In the genomic region with DNA sequence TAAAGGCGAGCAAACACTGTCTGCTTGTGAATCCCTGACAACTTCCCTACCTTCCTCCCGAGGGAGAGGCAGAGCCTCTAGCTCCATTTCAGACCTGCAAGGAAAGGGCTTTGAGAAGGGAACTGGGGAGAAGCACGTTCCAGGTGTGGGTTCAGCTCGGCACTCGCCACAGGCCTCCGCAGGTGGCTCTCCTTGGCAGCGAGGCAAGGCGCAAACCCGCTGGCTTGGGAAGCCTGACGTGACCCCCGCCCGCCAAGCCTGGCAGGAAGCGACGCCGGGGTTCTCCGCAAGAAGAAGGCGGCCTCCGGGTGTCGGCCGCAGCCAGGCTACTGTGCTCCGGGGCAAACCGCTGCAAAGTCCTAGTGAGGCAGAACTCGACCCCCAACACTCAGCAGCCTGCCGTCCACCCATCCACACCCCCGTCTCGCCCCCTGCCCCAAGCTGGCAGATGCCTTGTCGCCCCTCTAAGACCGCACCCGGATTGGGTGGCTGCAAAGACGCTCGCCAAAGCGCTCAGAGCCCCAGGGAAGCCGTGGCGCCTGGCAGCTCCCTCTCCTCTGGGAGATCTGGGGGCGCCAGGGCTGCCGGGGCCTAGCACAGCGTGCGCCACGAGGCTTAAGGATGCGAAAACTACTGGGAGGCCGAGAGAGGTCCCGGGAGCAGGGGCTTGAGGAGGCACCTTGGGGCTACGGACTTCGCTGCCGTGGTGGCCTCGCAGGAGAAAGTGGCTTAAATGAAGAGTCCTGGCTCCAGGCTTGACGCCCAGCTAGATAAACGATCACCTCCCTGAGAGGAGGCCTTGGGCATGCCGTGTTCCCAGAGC, we compare ENCODE assay signal across 14 cellular contexts. TPM values are rescaled to one million over a fixed set of nuclear protein-coding genes. Genes with fewer than 3 reads are reported as not detected.
A peak's percentile ranks its signal among the peaks of the same experiment; 100 is the strongest.
DNase-seq lines count a peak whose midpoint lies in the region; ATAC-seq lines count a peak whose summit lies in the region.
"Had no signal": no experiment of that assay in that cellular context is flagged by ENCODE, and none has a peak within 500 bp of the region (broad histone marks: within the 10 kb centered on the region; RNA-seq: fewer than 3 reads in every experiment).

No MANE protein-coding gene starts in this region.

- H3K27me3 ChIP-seq in iPS-15b (ENCODE audit: control insufficient read depth, insufficient read depth, low read length), result peaks cover 89% of the 10 kb centered on the region
- H3K27me3 ChIP-seq: ovary had no signal

- intact Hi-C loops in activated CD4-positive, alpha-beta memory T cell treated with anti-CD3 and anti-CD28 coated beads for 36 hours (cut with micrococcal nuclease), result no loop called here

- peak; percentile 41 for DNase-seq in activated CD4-positive, alpha-beta memory T cell treated with anti-CD3 and anti-CD28 coated beads for 36 hours
- no peak for DNase-seq in activated CD4-positive, alpha-beta memory T cell treated with anti-CD3 and anti-CD28 coated beads, Interleukin-2, amount 10 ng/mL, durations not matched to agents 7 days and 5 days
- no peak for DNase-seq in T-helper 17 cell
- no peak for DNase-seq in stimulated activated effector memory CD8-positive, alpha-beta T cell treated with anti-CD3 and anti-CD28 coated beads, Interleukin-12 subunit alpha, Interleukin-12 subunit beta, amount 100 ng/mL, for 72 hours (ENCODE audit: low spot score in 2 of 2)
- DNase-seq in anterior cingulate cortex (lab: John Stamatoyannopoulos, UW), result no peak
- DNase-seq in kidney tubule cell (ENCODE audit: low spot score), result no peak
- DNase-seq: esophagus squamous epithelium, HCEC 1CT, left cardiac atrium, NCI-H524 treated with DMSO at 0.1 percent for 48 hours, ovary had no signal

- no peak for ATAC-seq in T-helper 17 cell
- ATAC-seq in stimulated activated effector memory CD8-positive, alpha-beta T cell treated with anti-CD3 and anti-CD28 coated beads, Interleukin-12 subunit alpha, Interleukin-12 subunit beta, amount 100 ng/mL, for 72 hours, result no peak
- no peak for ATAC-seq in GM21723 (IDR thresholded peaks at IDR 0.05; ENCODE audit: unreplicated experiment)
- ATAC-seq: left cardiac atrium had no signal

- H3K9ac ChIP-seq in iPS-15b (ENCODE audit: low read depth, low read length), result no peak overlapping the region

- H3K9me3 Mint-ChIP-seq in activated CD4-positive, alpha-beta memory T cell treated with anti-CD3 and anti-CD28 coated beads for 36 hours, result peaks cover 10% of the 10 kb centered on the region
- peaks cover 6% of the 10 kb centered on the region for H3K9me3 Mint-ChIP-seq in activated CD4-positive, alpha-beta memory T cell treated with anti-CD3 and anti-CD28 coated beads, Interleukin-2, amount 10 ng/mL, durations not matched to agents 7 days and 5 days
- no peaks in the 10 kb centered on the region for H3K9me3 Mint-ChIP-seq in stimulated activated effector memory CD8-positive, alpha-beta T cell treated with anti-CD3 and anti-CD28 coated beads, Interleukin-12 subunit alpha, Interleukin-12 subunit beta, amount 100 ng/mL, for 72 hours

- CTCF ChIA-PET in activated CD4-positive, alpha-beta memory T cell treated with anti-CD3 and anti-CD28 coated beads for 36 hours (lab: Charles Lee), result interaction anchor here (0.9 to 1.0 kb wide), 3 partner anchors 14 to 26 kb away, joined by 3 to 4 read pairs (median 3); no protein-coding TSS in a partner anchor
- CTCF ChIA-PET in activated CD4-positive, alpha-beta memory T cell treated with anti-CD3 and anti-CD28 coated beads, Interleukin-2, amount 10 ng/mL, durations not matched to agents 7 days and 5 days (lab: Charles Lee), result interaction anchor here (0.6 kb wide), 1 partner anchor 12 kb away, joined by 3 read pairs; no protein-coding TSS in a partner anchor

- H3K36me3 ChIP-seq in iPS-15b (ENCODE audit: control insufficient read depth, insufficient read depth, low read length), result no peaks in the 10 kb centered on the region
- H3K36me3 ChIP-seq: ovary, upper lobe of left lung had no signal

- POLR2A ChIA-PET in activated CD4-positive, alpha-beta memory T cell treated with anti-CD3 and anti-CD28 coated beads for 36 hours (lab: Charles Lee), result no interaction called here
- POLR2A ChIA-PET in activated CD4-positive, alpha-beta memory T cell treated with anti-CD3 and anti-CD28 coated beads, Interleukin-2, amount 10 ng/mL, durations not matched to agents 7 days and 5 days (lab: Charles Lee), result no interaction called here

- peaks cover 8% of the 10 kb centered on the region for H3K4me1 ChIP-seq in iPS-15b (ENCODE audit: control insufficient read depth, insufficient read depth, low read length)

- no peak overlapping the region for H3K27ac Mint-ChIP-seq in activated CD4-positive, alpha-beta memory T cell treated with anti-CD3 and anti-CD28 coated beads for 36 hours
- no peak overlapping the region for H3K27ac Mint-ChIP-seq in activated CD4-positive, alpha-beta memory T cell treated with anti-CD3 and anti-CD28 coated beads, Interleukin-2, amount 10 ng/mL, durations not matched to agents 7 days and 5 days
- H3K27ac Mint-ChIP-seq in T-helper 17 cell, result peak overlapping the region; percentile 29
- no peak overlapping the region for H3K27ac Mint-ChIP-seq in stimulated activated effector memory CD8-positive, alpha-beta T cell treated with anti-CD3 and anti-CD28 coated beads, Interleukin-12 subunit alpha, Interleukin-12 subunit beta, amount 100 ng/mL, for 72 hours

- H3K36me3 Mint-ChIP-seq in activated CD4-positive, alpha-beta memory T cell treated with anti-CD3 and anti-CD28 coated beads for 36 hours, result peaks cover 3% of the 10 kb centered on the region
- H3K36me3 Mint-ChIP-seq in activated CD4-positive, alpha-beta memory T cell treated with anti-CD3 and anti-CD28 coated beads, Interleukin-2, amount 10 ng/mL, durations not matched to agents 7 days and 5 days (ENCODE audit: low read depth), result peaks cover 7% of the 10 kb centered on the region
- H3K36me3 Mint-ChIP-seq in T-helper 17 cell (ENCODE audit: low read depth), result no peaks in the 10 kb centered on the region
- no peaks in the 10 kb centered on the region for H3K36me3 Mint-ChIP-seq in stimulated activated effector memory CD8-positive, alpha-beta T cell treated with anti-CD3 and anti-CD28 coated beads, Interleukin-12 subunit alpha, Interleukin-12 subunit beta, amount 100 ng/mL, for 72 hours

- H3K9me3 ChIP-seq in T-helper 17 cell (ENCODE audit: control insufficient read depth, low read length, poor library complexity, severe bottlenecking), result peaks cover 3% of the 10 kb centered on the region
- peaks cover 4% of the 10 kb centered on the region for H3K9me3 ChIP-seq in iPS-15b (ENCODE audit: control insufficient read depth, insufficient read depth, low read length)

- H3K4me3 ChIP-seq in iPS-15b (ENCODE audit: low read depth, low read length), result peak overlapping the region; percentile 46
- H3K4me3 ChIP-seq: ovary, upper lobe of left lung had no signal

- H3K4me3 Mint-ChIP-seq in activated CD4-positive, alpha-beta memory T cell treated with anti-CD3 and anti-CD28 coated beads for 36 hours, result no peak overlapping the region
- H3K4me3 Mint-ChIP-seq in activated CD4-positive, alpha-beta memory T cell treated with anti-CD3 and anti-CD28 coated beads, Interleukin-2, amount 10 ng/mL, durations not matched to agents 7 days and 5 days, result no peak overlapping the region
- peak overlapping the region; percentile 61 for H3K4me3 Mint-ChIP-seq in T-helper 17 cell
- H3K4me3 Mint-ChIP-seq in stimulated activated effector memory CD8-positive, alpha-beta T cell treated with anti-CD3 and anti-CD28 coated beads, Interleukin-12 subunit alpha, Interleukin-12 subunit beta, amount 100 ng/mL, for 72 hours, result peak overlapping the region; percentile 20

- H3K27me3 Mint-ChIP-seq in activated CD4-positive, alpha-beta memory T cell treated with anti-CD3 and anti-CD28 coated beads for 36 hours, result peaks cover 67% of the 10 kb centered on the region
- H3K27me3 Mint-ChIP-seq in activated CD4-positive, alpha-beta memory T cell treated with anti-CD3 and anti-CD28 coated beads, Interleukin-2, amount 10 ng/mL, durations not matched to agents 7 days and 5 days, result peaks cover 75% of the 10 kb centered on the region
- H3K27me3 Mint-ChIP-seq in T-helper 17 cell, result peaks cover 57% of the 10 kb centered on the region

- H3K4me1 Mint-ChIP-seq in activated CD4-positive, alpha-beta memory T cell treated with anti-CD3 and anti-CD28 coated beads for 36 hours (ENCODE audit: low read depth), result peaks cover 11% of the 10 kb centered on the region
- peaks cover 6% of the 10 kb centered on the region for H3K4me1 Mint-ChIP-seq in activated CD4-positive, alpha-beta memory T cell treated with anti-CD3 and anti-CD28 coated beads, Interleukin-2, amount 10 ng/mL, durations not matched to agents 7 days and 5 days
- H3K4me1 Mint-ChIP-seq in T-helper 17 cell, result peaks cover 3% of the 10 kb centered on the region
- H3K4me1 Mint-ChIP-seq in stimulated activated effector memory CD8-positive, alpha-beta T cell treated with anti-CD3 and anti-CD28 coated beads, Interleukin-12 subunit alpha, Interleukin-12 subunit beta, amount 100 ng/mL, for 72 hours, result peaks cover 4% of the 10 kb centered on the region

RNA-seq across cellular contexts. Expression of a gene that starts 21.8 kb away (rescaled TPM):
- not detected for total RNA-seq in activated CD4-positive, alpha-beta memory T cell treated with anti-CD3 and anti-CD28 coated beads for 36 hours
- not detected for total RNA-seq in activated CD4-positive, alpha-beta memory T cell treated with anti-CD3 and anti-CD28 coated beads, Interleukin-2, amount 10 ng/mL, durations not matched to agents 7 days and 5 days
- total RNA-seq in T-helper 17 cell, result not detected
- total RNA-seq: left cardiac atrium had no signal

RNA-seq across cellular contexts. Expression of a gene that starts 38.4 kb away (rescaled TPM):
- total RNA-seq in activated CD4-positive, alpha-beta memory T cell treated with anti-CD3 and anti-CD28 coated beads for 36 hours, result 10 to 100 TPM; 16.5 to 18.8 TPM
- total RNA-seq in activated CD4-positive, alpha-beta memory T cell treated with anti-CD3 and anti-CD28 coated beads, Interleukin-2, amount 10 ng/mL, durations not matched to agents 7 days and 5 days, result 10 to 100 TPM; 18.5 TPM
- total RNA-seq in T-helper 17 cell, result 1 to 10 TPM; 8.4 to 8.9 TPM

Comparison
In these comparisons a context has a peak if more than half of its experiments do, and no peak if none do; other contexts are left out.
1. H3K4me3 Mint-ChIP-seq: peak in T-helper 17 cell (single experiment) and stimulated activated effector memory CD8-positive, alpha-beta T cell treated with anti-CD3 and anti-CD28 coated beads, Interleukin-12 subunit alpha, Interleukin-12 subunit beta, amount 100 ng/mL, for 72 hours (single experiment); none in activated CD4-positive, alpha-beta memory T cell treated with anti-CD3 and anti-CD28 coated beads for 36 hours (single experiment) and activated CD4-positive, alpha-beta memory T cell treated with anti-CD3 and anti-CD28 coated beads, Interleukin-2, amount 10 ng/mL, durations not matched to agents 7 days and 5 days (single experiment).